16 cellular contexts compared by ENCODE assay signal in genomic region chr6:13099771-13100170, GRCh38.
DNase-seq lines count a peak whose midpoint lies in the region; ATAC-seq and TF ChIP-seq lines count a peak whose summit lies in the region.
"Had no signal": no experiment of that assay in that cellular context is flagged by ENCODE, and none has a peak within 500 bp of the region (broad histone marks: within the 10 kb centered on the region; RNA-seq: fewer than 3 reads in every experiment).

No MANE protein-coding gene starts in this region.

- H3K9me2 ChIP-seq in PC-9 (ENCODE audit: insufficient read depth): no peaks in the 10 kb centered on the region

- DNase-seq in AML-193 (lab: John Stamatoyannopoulos, UW): peak; percentile 10 to 14
- DNase-seq in GM06990 (ENCODE audit: extremely low read depth, insufficient read length): no peak
- DNase-seq in PC-9: no peak
- DNase-seq in fibroblast of pulmonary artery (ENCODE audit: low read depth): no peak
- no peak for DNase-seq in stimulated activated CD4-positive, alpha-beta T cell treated with anti-CD3 and anti-CD28 coated beads, Interleukin-15, amount 100 ng/mL, for 24 hours
- DNase-seq in HUDEP-2 (lab: John Stamatoyannopoulos, UW; ENCODE audit: unreplicated experiment in 76 of 76): no peak
- DNase-seq: activated B cell treated with CpG ODN at 0.5 μM for 24 hours; activated CD8-positive, alpha-beta memory T cell treated with anti-CD3 and anti-CD28 coated beads, Interleukin-2, amount 50 U/mL, for 48 hours; cerebellar nuclear complex; left ventricle myocardium superior; NCI-H187 treated with DMSO at 0.1 percent for 48 hours; NCI-H748 treated with DMSO at 0.1 percent for 48 hours; sigmoid colon had no signal

- ATAC-seq in GM18909 (IDR thresholded peaks at IDR 0.05; ENCODE audit: poor library complexity, unreplicated experiment) (no peak), HG03196 (IDR thresholded peaks at IDR 0.05; ENCODE audit: unreplicated experiment) (no peak)
- ATAC-seq: activated naive CD4-positive, alpha-beta T cell treated with anti-CD3 and anti-CD28 coated beads, Interleukin-2, amount 50 U/mL, for 72 hours; left ventricle myocardium superior had no signal

- no peaks in the 10 kb centered on the region for H3K27me3 ChIP-seq in GM06990 (replicated peaks; ENCODE audit: control insufficient read depth, insufficient read depth, low read length)
- H3K27me3 ChIP-seq in PC-9 (ENCODE audit: insufficient read depth, low read depth): no peaks in the 10 kb centered on the region
- H3K27me3 ChIP-seq: sigmoid colon had no signal

- no peak overlapping the region for H3K27ac ChIP-seq in PC-9
- H3K27ac ChIP-seq: sigmoid colon had no signal

- no peaks in the 10 kb centered on the region for H3K9me3 ChIP-seq in PC-9 (ENCODE audit: insufficient read depth, low read depth)
- H3K9me3 ChIP-seq: sigmoid colon had no signal

- H3K4me3 ChIP-seq in GM06990 (replicated peaks; ENCODE audit: low read depth, low read length): no peak overlapping the region
- H3K4me3 ChIP-seq in PC-9: no peak overlapping the region
- H3K4me3 ChIP-seq in fibroblast of pulmonary artery (replicated peaks; ENCODE audit: low read depth, low read length): no peak overlapping the region
- H3K4me3 ChIP-seq: sigmoid colon had no signal

- H2AFZ ChIP-seq in PC-9: no peak overlapping the region

- POLR2A ChIA-PET in PC-9 (lab: Charles Lee; ENCODE audit: unreplicated experiment): no interaction called here

- TF ChIP-seq CTCF in GM06990 (IDR thresholded peaks at IDR 0.05; ENCODE audit: insufficient read depth, low read length, poor library complexity, severe bottlenecking) (peak; percentile 8), PC-9 (conservative IDR thresholded peaks at IDR 0.05) (peak; percentile 51), fibroblast of pulmonary artery (IDR thresholded peaks at IDR 0.05; ENCODE audit: low read length, missing control alignments) (peak; percentile 26)

- no peak overlapping the region for H3K4me2 ChIP-seq in PC-9

- no peaks in the 10 kb centered on the region for H3K79me2 ChIP-seq in PC-9 (ENCODE audit: low read depth)

- H3K36me3 ChIP-seq in GM06990 (ENCODE audit: control insufficient read depth, insufficient read depth, low read length) (no peaks in the 10 kb centered on the region), PC-9 (ENCODE audit: low read depth) (no peaks in the 10 kb centered on the region)
- H3K36me3 ChIP-seq: sigmoid colon had no signal

- CTCF ChIA-PET in PC-9 (lab: Charles Lee): no interaction called here

- H3F3A ChIP-seq in PC-9 (ENCODE audit: insufficient read depth, low read depth): no peaks in the 10 kb centered on the region

- BruUV-seq in PC-9 (replicated peaks; lab: Mats Ljungman, UMichigan): no TSS peak

- intact Hi-C loops in PC-9 (cut with micrococcal nuclease; ENCODE audit: unreplicated experiment): no loop called here

- H3K4me1 ChIP-seq in PC-9 (replicated peaks; ENCODE audit: insufficient read depth): no peaks in the 10 kb centered on the region

- H4K20me1 ChIP-seq in PC-9 (ENCODE audit: insufficient read depth): no peaks in the 10 kb centered on the region

Comparison
In these comparisons a context has a peak if more than half of its experiments do, and no peak if none do; other contexts are left out.
1. DNase-seq: peak in AML-193 (2 of 2); none in GM06990 (single experiment), PC-9 (0 of 2), fibroblast of pulmonary artery (single experiment), stimulated activated CD4-positive, alpha-beta T cell treated with anti-CD3 and anti-CD28 coated beads, Interleukin-15, amount 100 ng/mL, for 24 hours (single experiment) and HUDEP-2 (0 of 76).
2. Peak in every context shown above with its lines, with median percentiles within 50 percentile points of each other: CTCF ChIP-seq.